21 cellular contexts compared by ENCODE assay signal in genomic region chr3:60920519-60920918, GRCh38.
"Had no signal": no experiment of that assay in that cellular context is flagged by ENCODE, and none has a peak within 500 bp of the region (broad histone marks: within the 10 kb centered on the region; RNA-seq: fewer than 3 reads in every experiment).

No MANE protein-coding gene starts in this region.

- DNase-seq: effector CD4-positive, alpha-beta T cell; endodermal cell; erythroblast; heart left ventricle; hippocampal formation; left colon; left ventricle myocardium superior; mesendoderm; naive B cell; occipital lobe; psoas muscle; retina; sigmoid colon; stimulated activated CD4-positive, alpha-beta T cell treated with anti-CD3 and anti-CD28 coated beads, Interleukin-4, amount 100 ng/mL, for 1 hour; stimulated activated CD8-positive, alpha-beta memory T cell treated with anti-CD3 and anti-CD28 coated beads, Interleukin-4, amount 100 ng/mL, for 48 hours; tibial artery; upper lobe of left lung; uterus had no signal

- H3K4me3 ChIP-seq: coronary artery, heart left ventricle, lung, psoas muscle, sigmoid colon, tibial artery, upper lobe of left lung, uterus had no signal

- H3K9me3 ChIP-seq: heart left ventricle, psoas muscle, sigmoid colon, tibial artery, upper lobe of left lung, uterus had no signal

- ATAC-seq: heart left ventricle; left colon; left ventricle myocardium superior; psoas muscle; stimulated activated effector memory CD8-positive, alpha-beta T cell treated with anti-CD3 and anti-CD28 coated beads, Interleukin-12 subunit alpha, Interleukin-12 subunit beta, amount 100 ng/mL, for 72 hours had no signal

- H3K4me1 ChIP-seq: psoas muscle, sigmoid colon, tibial artery, upper lobe of left lung, uterus had no signal

- H3K27ac ChIP-seq: coronary artery, heart left ventricle, psoas muscle, sigmoid colon, tibial artery, upper lobe of left lung, uterus had no signal

- H3K27me3 ChIP-seq: heart left ventricle, sigmoid colon, tibial artery, upper lobe of left lung, uterus had no signal

- H3K36me3 ChIP-seq: heart left ventricle, sigmoid colon, tibial artery, upper lobe of left lung, uterus had no signal
